In genomic region chr15:69342460-69343076, GRCh38 we compare ENCODE assay signal across 16 cellular contexts. TPM values are rescaled to one million over a fixed set of nuclear protein-coding genes. Genes with fewer than 3 reads are reported as not detected.
"Had no signal": no experiment of that assay in that cellular context is flagged by ENCODE, and none has a peak within 500 bp of the region (broad histone marks: within the 10 kb centered on the region; RNA-seq: fewer than 3 reads in every experiment).

No MANE protein-coding gene starts in this region.

- H3K36me3 ChIP-seq: brain microvascular endothelial cell, esophagus squamous epithelium, sigmoid colon had no signal

- H3K27me3 ChIP-seq: brain microvascular endothelial cell, esophagus squamous epithelium, sigmoid colon had no signal

- H3K27me3 Mint-ChIP-seq: type B pancreatic cell had no signal

- DNase-seq: activated T-cell treated with anti-CD3 and anti-CD28 coated beads, Interleukin-2, amount 50 U/mL, for 1 hour; brain microvascular endothelial cell; esophagus squamous epithelium; foreskin keratinocyte; head of caudate nucleus; sigmoid colon; stimulated activated CD4-positive, alpha-beta T cell treated with anti-CD3 and anti-CD28 coated beads, Interleukin-2, amount 100 ng/mL, for 24 hours; stimulated activated naive CD4-positive, alpha-beta T cell treated with Interleukin-2 at 50 U/mL for 16 hours had no signal

- H3K36me3 Mint-ChIP-seq: activated naive CD8-positive, alpha-beta T cell had no signal

- ATAC-seq: activated CD4-positive, CD25-positive, alpha-beta regulatory T cell treated with anti-CD3 and anti-CD28 coated beads, Interleukin-2, amount 50 U/mL, for 24 hours; foreskin keratinocyte had no signal

- H3K4me1 ChIP-seq: sigmoid colon had no signal

- H3K4me3 Mint-ChIP-seq: activated naive CD8-positive, alpha-beta T cell; nephron; T-helper 1 cell treated with Interleukin-12 subunit alpha and Interleukin-12 subunit beta and Interleukin-4 antibody, amounts not matched to agents 30 μg/mL and 1 μg/mL, for 36 hours had no signal

- H3K9me3 ChIP-seq: esophagus squamous epithelium, sigmoid colon had no signal

- H3K27ac ChIP-seq: brain microvascular endothelial cell, esophagus squamous epithelium, foreskin keratinocyte, sigmoid colon, SK-N-MC had no signal

- H3K4me3 ChIP-seq: esophagus squamous epithelium, sigmoid colon, SK-N-MC had no signal

- H3K9me3 Mint-ChIP-seq: nephron; T-helper 1 cell treated with Interleukin-12 subunit alpha and Interleukin-12 subunit beta and Interleukin-4 antibody, amounts not matched to agents 30 μg/mL and 1 μg/mL, for 36 hours; type B pancreatic cell had no signal

- H3K27ac Mint-ChIP-seq: activated naive CD8-positive, alpha-beta T cell; nephron; T-helper 1 cell treated with Interleukin-12 subunit alpha and Interleukin-12 subunit beta and Interleukin-4 antibody, amounts not matched to agents 30 μg/mL and 1 μg/mL, for 36 hours; type B pancreatic cell had no signal

RNA-seq across cellular contexts. Expression of gene PAQR5, which starts 43.9 kb away (rescaled TPM):
- total RNA-seq: dermis microvascular lymphatic vessel endothelial cell, lung microvascular endothelial cell had no signal
- polyA plus RNA-seq: foreskin keratinocyte had no signal
